ENCODE assay signal across 11 cellular contexts in the genomic region with DNA sequence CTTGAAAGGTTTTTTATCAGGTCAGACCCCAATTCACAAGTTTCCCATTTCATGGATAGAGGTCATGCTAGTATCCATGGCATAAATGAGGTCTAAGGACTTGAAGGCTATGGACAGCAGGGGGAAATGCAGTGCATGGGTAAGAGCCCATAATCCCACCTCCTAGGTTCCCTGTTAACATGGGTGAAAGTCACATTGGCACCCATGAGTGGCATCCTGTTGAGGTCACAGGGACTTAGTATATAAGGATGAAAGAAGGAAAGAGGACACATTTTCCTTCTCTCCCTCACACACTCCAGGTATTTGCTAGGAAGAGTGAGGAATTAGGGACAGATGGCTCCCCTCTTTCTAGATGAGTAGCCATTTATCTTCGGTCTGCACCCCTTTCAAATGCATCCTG. TPM values are rescaled to one million over a fixed set of nuclear protein-coding genes. Genes with fewer than 3 reads are reported as not detected.
"Had no signal": no experiment of that assay in that cellular context is flagged by ENCODE, and none has a peak within 500 bp of the region (broad histone marks: within the 10 kb centered on the region; RNA-seq: fewer than 3 reads in every experiment).

No MANE protein-coding gene starts in this region.

- H3K36me3 ChIP-seq: HAP-1 had no signal

- DNase-seq: GM23248, GOT3, H7, HFFc6, IMR-90, KBM-7 had no signal

- H3K4me3 Mint-ChIP-seq: HFFc6 had no signal

- H2AFZ ChIP-seq: GM23248 had no signal

- H3K4me3 ChIP-seq: GM23248, HAP-1 had no signal

- ATAC-seq: HCT116 had no signal

- H3K27ac Mint-ChIP-seq: HFFc6 had no signal

- H3K9ac ChIP-seq: GM23248 had no signal

- H3K27ac ChIP-seq: GM23248, HL-60 had no signal

- H3K9me3 ChIP-seq: HAP-1 had no signal

- H3K4me1 ChIP-seq: HAP-1 had no signal

RNA-seq across cellular contexts. Expression of a gene that starts 9.4 kb away (rescaled TPM):
- total RNA-seq: GM23248, H4, H7, HFFc6, HT1080, IMR-90 had no signal
- polyA plus RNA-seq: GM23248, IMR-90 had no signal
